ENCODE assay signal across 8 cellular contexts in genomic region chr1:163321311-163322305, GRCh38. TPM values are rescaled to one million over a fixed set of nuclear protein-coding genes. Genes with fewer than 3 reads are reported as not detected.
DNase-seq lines count a peak whose midpoint lies in the region; ATAC-seq and TF ChIP-seq lines count a peak whose summit lies in the region.

Gene NUF2 (plus strand): TSS chr1:163321954. CDS start chr1:163326052, 4,098 bp downstream.

- no peaks in the 10 kb centered on the region for H3K9me3 Mint-ChIP-seq in T-helper 1 cell treated with Interleukin-12 subunit alpha and Interleukin-12 subunit beta and Interleukin-4 antibody, amounts not matched to agents 30 μg/mL and 1 μg/mL, for 36 hours

- peak; percentile 97 for ATAC-seq in HG02884 (IDR thresholded peaks at IDR 0.05; ENCODE audit: unreplicated experiment)
- ATAC-seq in left cardiac atrium = peak; percentile 100

- peak; percentile 88 for DNase-seq in GM13977 (ENCODE audit: low spot score)
- DNase-seq in NCI-H1694 (lab: John Stamatoyannopoulos, UW) = peak; percentile 96
- peak; percentile 98 for DNase-seq in amniotic stem cell (lab: John Stamatoyannopoulos, UW)
- peak; percentile 98 for DNase-seq in left cardiac atrium
- peak; percentile 99 for DNase-seq in posterior vena cava (ENCODE audit: low spot score)
- DNase-seq in ureter (ENCODE audit: low spot score) = peak; percentile 98

- H3K27ac Mint-ChIP-seq in T-helper 1 cell treated with Interleukin-12 subunit alpha and Interleukin-12 subunit beta and Interleukin-4 antibody, amounts not matched to agents 30 μg/mL and 1 μg/mL, for 36 hours = peak within 1 kb of the TSS; percentile 98

- no peak for TF ChIP-seq CTCF in GM13977 (IDR thresholded peaks at IDR 0.05; ENCODE audit: extremely low read depth, insufficient read depth, missing control alignments)

- peak within 1 kb of the TSS; percentile 96 for H3K4me3 Mint-ChIP-seq in T-helper 1 cell treated with Interleukin-12 subunit alpha and Interleukin-12 subunit beta and Interleukin-4 antibody, amounts not matched to agents 30 μg/mL and 1 μg/mL, for 36 hours

- in situ Hi-C loops in GM13977 (cut with MboI; ENCODE audit: low pct_unique_long_range_greater_than_20kb, low sequenced_read_pairs, unreplicated experiment) = loop anchor here (25.0 kb wide), 2 partner anchors 259 to 459 kb away; partner anchors contain the start of genes CCDC190 and RGS4

- H3K4me1 Mint-ChIP-seq in T-helper 1 cell treated with Interleukin-12 subunit alpha and Interleukin-12 subunit beta and Interleukin-4 antibody, amounts not matched to agents 30 μg/mL and 1 μg/mL, for 36 hours (ENCODE audit: low read depth) = peaks cover 37% of the 10 kb centered on the region

- peaks cover 9% of the 10 kb centered on the region for H3K36me3 Mint-ChIP-seq in T-helper 1 cell treated with Interleukin-12 subunit alpha and Interleukin-12 subunit beta and Interleukin-4 antibody, amounts not matched to agents 30 μg/mL and 1 μg/mL, for 36 hours (ENCODE audit: low read depth)

- intact Hi-C loops in left cardiac atrium (cut with DNase I) = no loop called here
- intact Hi-C loops in posterior vena cava (cut with DNase I) = no loop called here

- H3K27me3 Mint-ChIP-seq in T-helper 1 cell treated with Interleukin-12 subunit alpha and Interleukin-12 subunit beta and Interleukin-4 antibody, amounts not matched to agents 30 μg/mL and 1 μg/mL, for 36 hours (ENCODE audit: low read depth) = no peaks in the 10 kb centered on the region

RNA-seq across cellular contexts. Expression of gene NUF2, which starts in this region (rescaled TPM):
- total RNA-seq in left cardiac atrium (1 to 10 TPM in 1 of 2 donors, under 1 TPM in 1; 0.26 to 1.2 TPM), posterior vena cava (under 1 TPM; 0.56 to 0.57 TPM), ureter (1.3 TPM)

Comparison
In these comparisons a context has a peak if more than half of its experiments do, and no peak if none do; other contexts are left out.
1. Peak in every context shown above with its lines: DNase-seq and ATAC-seq.
2. Peak in DNase-seq in posterior vena cava; RNA of the gene not detected or under 1 TPM.